Comparison of ENCODE assay signal across 9 cellular contexts in genomic region chr7:23247101-23247601, GRCh38. TPM values are rescaled to one million over a fixed set of nuclear protein-coding genes. Genes with fewer than 3 reads are reported as not detected.
DNase-seq lines count a peak whose midpoint lies in the region; ATAC-seq, FAIRE-seq and TF ChIP-seq lines count a peak whose summit lies in the region.
"Had no signal": no experiment of that assay in that cellular context is flagged by ENCODE, and none has a peak within 500 bp of the region (broad histone marks: within the 10 kb centered on the region; RNA-seq: fewer than 3 reads in every experiment).

No MANE protein-coding gene starts in this region.

- H3K4me2 ChIP-seq in IMR-90 (ENCODE audit: low read depth, low read length): no peak overlapping the region; the same call in 1 of the 2 replicates

- WGBS in IMR-90 (ENCODE audit: extremely low coverage in 2 of 2, insufficient read length in 1 of 2), 2 experiments: no CpG with 5 or more reads among the region's 6 CpGs
- WGBS in endodermal cell (ENCODE audit: insufficient coverage in 1 of 2, insufficient read length in 1 of 2), 2 experiments: 90 to 91% methylated on average over 4 to 6 of the region's 6 CpGs
- WGBS in lower leg skin, 2 donors: 15 to 26% methylated on average over 6 of the region's 6 CpGs

- no peak overlapping the region for H3K14ac ChIP-seq in IMR-90 (replicated peaks; ENCODE audit: low read depth, low read length)

- no peaks in the 10 kb centered on the region for H4K20me1 ChIP-seq in IMR-90 (ENCODE audit: insufficient read depth, low read length)

- H4K91ac ChIP-seq in IMR-90 (ENCODE audit: insufficient read depth, low read depth, low read length): no peak overlapping the region

- H2BK20ac ChIP-seq in IMR-90 (ENCODE audit: low read depth, low read length): no peak overlapping the region

- H3K27ac ChIP-seq in IMR-90 (ENCODE audit: insufficient read depth, low read length) (no peak overlapping the region), endodermal cell (ENCODE audit: low read depth, low read length) (no peak overlapping the region), subcutaneous abdominal adipose tissue (ENCODE audit: low read depth, low read length) (peak overlapping the region; percentile 82)

- TF ChIP-seq CTCF in IMR-90 (conservative IDR thresholded peaks at IDR 0.05; ENCODE audit: low read depth, low read length) (no peak), endodermal cell (conservative IDR thresholded peaks at IDR 0.05) (no peak), lower leg skin (IDR thresholded peaks at IDR 0.05) (no peak), type B pancreatic cell (conservative IDR thresholded peaks at IDR 0.05) (no peak)

- ATAC-seq in IMR-90 (ENCODE audit: low read depth) (no peak), GM18907 (IDR thresholded peaks at IDR 0.05; ENCODE audit: unreplicated experiment) (no peak)

- POLR2A ChIA-PET in IMR-90 (lab: Charles Lee; ENCODE audit: unreplicated experiment): no interaction called here

- no peak for DNase-seq in IMR-90
- no peak for DNase-seq in endodermal cell
- no peak for DNase-seq in lower leg skin (ENCODE audit: low spot score in 2 of 2)
- DNase-seq in type B pancreatic cell (ENCODE audit: extremely low spot score, unreplicated experiment): no peak
- DNase-seq in H54 (ENCODE audit: insufficient read length, low spot score): no peak
- no peak for DNase-seq in stimulated activated CD4-positive, alpha-beta T cell treated with anti-CD3 and anti-CD28 coated beads, Interleukin-4, amount 100 ng/mL, for 4 hours
- DNase-seq: NCI-H2171 had no signal

- H4K8ac ChIP-seq in IMR-90 (ENCODE audit: low read depth in 2 of 2, low read length in 2 of 2): no peak overlapping the region

- no peaks in the 10 kb centered on the region for H3K79me1 ChIP-seq in IMR-90 (ENCODE audit: low read depth in 1 of 2, low read length in 2 of 2)

- H3K4ac ChIP-seq in IMR-90 (ENCODE audit: low read depth, low read length): no peak overlapping the region

- H3K27me3 ChIP-seq in IMR-90 (ENCODE audit: control insufficient read depth, insufficient read depth, low read length) (peaks cover 44% of the 10 kb centered on the region), endodermal cell (ENCODE audit: control insufficient read depth, insufficient read depth, low read length, poor library complexity, severe bottlenecking) (peaks cover 9% of the 10 kb centered on the region), subcutaneous abdominal adipose tissue (ENCODE audit: control insufficient read depth in 5 of 5, insufficient read depth in 4 of 5, low read length in 5 of 5) (peaks cover 4 to 29% (median 18%) of the 10 kb centered on the region in 5 donors)

- dilution Hi-C loops in IMR-90 (cut with HindIII; ENCODE audit: low sequenced_read_pairs, unreplicated experiment): no loop called here

- peak overlapping the region; percentile 58 for H3K4me3 Mint-ChIP-seq in endodermal cell
- H3K4me3 Mint-ChIP-seq in type B pancreatic cell: no peak overlapping the region

- in situ Hi-C loops in IMR-90 (cut with MboI; ENCODE audit: low sequenced_read_pairs): no loop called here

- H3K36me3 Mint-ChIP-seq in endodermal cell (ENCODE audit: low read depth): no peaks in the 10 kb centered on the region
- no peaks in the 10 kb centered on the region for H3K36me3 Mint-ChIP-seq in type B pancreatic cell

- H3K9me3 Mint-ChIP-seq in endodermal cell (peaks cover 5% of the 10 kb centered on the region), type B pancreatic cell (no peaks in the 10 kb centered on the region)

- H2BK120ac ChIP-seq in IMR-90 (ENCODE audit: low read depth, low read length): no peak overlapping the region

- CTCF ChIA-PET in IMR-90 (lab: Yijun Ruan, JAX): no interaction called here

- H2AK9ac ChIP-seq in IMR-90 (replicated peaks; ENCODE audit: low read depth, low read length, poor library complexity): no peak overlapping the region

- no peak overlapping the region for H3K27ac Mint-ChIP-seq in endodermal cell
- no peak overlapping the region for H3K27ac Mint-ChIP-seq in type B pancreatic cell

- intact Hi-C loops in IMR-90 (cut with micrococcal nuclease): no loop called here
- intact Hi-C loops in lower leg skin (cut with DNase I; ENCODE audit: low total_unique reads): no loop called here

- H3K23ac ChIP-seq in IMR-90 (ENCODE audit: low read depth, low read length): no peak overlapping the region

- H4K5ac ChIP-seq in IMR-90 (ENCODE audit: low read depth, low read length): no peak overlapping the region

- H2BK5ac ChIP-seq in IMR-90 (ENCODE audit: low read depth, low read length, poor library complexity, severe bottlenecking): no peak overlapping the region

- peaks cover 5% of the 10 kb centered on the region for H3K9me3 ChIP-seq in IMR-90 (ENCODE audit: control insufficient read depth, insufficient read depth, low read length)
- peaks cover 6% of the 10 kb centered on the region for H3K9me3 ChIP-seq in endodermal cell (ENCODE audit: control insufficient read depth, low read length)
- H3K9me3 ChIP-seq in subcutaneous abdominal adipose tissue (ENCODE audit: control insufficient read depth in 5 of 5, low read length in 5 of 5): peaks cover 0 to 8% (median 0%) of the 10 kb centered on the region in 5 donors

- no peaks in the 10 kb centered on the region; the same call in 1 of the 2 replicates for H3K4me1 ChIP-seq in IMR-90 (ENCODE audit: control insufficient read depth, insufficient read depth, low read length)
- H3K4me1 ChIP-seq in endodermal cell (ENCODE audit: control insufficient read depth, insufficient read depth, low read length): no peaks in the 10 kb centered on the region
- H3K4me1 ChIP-seq in subcutaneous abdominal adipose tissue (ENCODE audit: control insufficient read depth in 5 of 5, insufficient read depth in 5 of 5, low read length in 5 of 5): peaks cover 0 to 31% (median 14%) of the 10 kb centered on the region in 5 donors

- H2AFZ ChIP-seq in IMR-90 (replicated peaks; ENCODE audit: low read length, poor library complexity): peak overlapping the region; percentile 86

- no peak for TF ChIP-seq POLR2A in IMR-90 (IDR thresholded peaks at IDR 0.05; ENCODE audit: low read depth, low read length)
- no peak for TF ChIP-seq POLR2A in lower leg skin (IDR thresholded peaks at IDR 0.05)
- TF ChIP-seq POLR2A in H54 (IDR thresholded peaks at IDR 0.05; ENCODE audit: low read depth, low read length): no peak

- H3K56ac ChIP-seq in IMR-90 (ENCODE audit: extremely low read depth, insufficient read depth, low read length): no peak overlapping the region

- H3K18ac ChIP-seq in IMR-90 (ENCODE audit: low read depth, low read length): no peak overlapping the region

- H3K27me3 Mint-ChIP-seq in endodermal cell (ENCODE audit: insufficient read depth): peaks cover 50% of the 10 kb centered on the region
- peaks cover 39% of the 10 kb centered on the region for H3K27me3 Mint-ChIP-seq in type B pancreatic cell

- H2AK5ac ChIP-seq in IMR-90 (ENCODE audit: low read depth, low read length): no peak overlapping the region

- no TSS peak for BruUV-seq in IMR-90 (replicated peaks; lab: Mats Ljungman, UMichigan)

- no peak for FAIRE-seq in H54 (lab: Jason Lieb, UNC)

- TF ChIP-seq RAD21 in IMR-90 (IDR thresholded peaks at IDR 0.05; ENCODE audit: low read length): no peak

- no peak overlapping the region for H2BK15ac ChIP-seq in IMR-90 (ENCODE audit: low read depth, low read length)

- no peaks in the 10 kb centered on the region for H3K9me1 ChIP-seq in IMR-90 (ENCODE audit: insufficient read depth, low read length)

- H3K4me1 Mint-ChIP-seq in endodermal cell (peaks cover 7% of the 10 kb centered on the region), type B pancreatic cell (ENCODE audit: unreplicated experiment) (no peaks in the 10 kb centered on the region)

- H3K9ac ChIP-seq in IMR-90 (ENCODE audit: low read depth, low read length): no peak overlapping the region
- no peak overlapping the region for H3K9ac ChIP-seq in endodermal cell (ENCODE audit: extremely low read depth, low read length, poor library complexity, severe bottlenecking)
- peak overlapping the region in 4 of 5 donors; percentile 5 to 79 (median 54) for H3K9ac ChIP-seq in subcutaneous abdominal adipose tissue (ENCODE audit: low read length in 5 of 5)

- H3K4me3 ChIP-seq in IMR-90 (ENCODE audit: insufficient read depth, low read depth, low read length): no peak overlapping the region
- no peak overlapping the region for H3K4me3 ChIP-seq in endodermal cell (ENCODE audit: low read length)
- peak overlapping the region; percentile 50 for H3K4me3 ChIP-seq in lower leg skin (ENCODE audit: low read depth, poor library complexity, severe bottlenecking)
- H3K4me3 ChIP-seq in subcutaneous abdominal adipose tissue (ENCODE audit: low read depth in 1 of 5, low read length in 5 of 5): peak overlapping the region; percentile 68 to 80 (median 79)

- no peaks in the 10 kb centered on the region for H3K36me3 ChIP-seq in IMR-90 (ENCODE audit: control insufficient read depth, insufficient read depth, low read length)
- H3K36me3 ChIP-seq in endodermal cell (ENCODE audit: control insufficient read depth, insufficient read depth, low read length): no peaks in the 10 kb centered on the region
- H3K36me3 ChIP-seq in subcutaneous abdominal adipose tissue (ENCODE audit: control insufficient read depth in 5 of 5, insufficient read depth in 5 of 5, low read length in 5 of 5): peaks cover 0 to 3% (median 0%) of the 10 kb centered on the region in 5 donors

TF ChIP-seq in IMR-90, 13 proteins besides CTCF, POLR2A, EP300 and RAD21 (continues in another document):
- TF ChIP-seq BHLHE40 (IDR thresholded peaks at IDR 0.05; ENCODE audit: low read depth, low read length) (no peak), MAZ (IDR thresholded peaks at IDR 0.05; ENCODE audit: borderline replicate concordance, low read depth, low read length) (no peak), MXI1 (IDR thresholded peaks at IDR 0.05; ENCODE audit: borderline replicate concordance, low read depth, low read length) (no peak), SMC3 (IDR thresholded peaks at IDR 0.05; ENCODE audit: low read depth, low read length) (no peak)

RNA-seq across cellular contexts. Expression of gene GPNMB, which starts 0.6 kb away (rescaled TPM):
- under 0.01 TPM in 1 of 2 replicates, not detected in the other for total RNA-seq in IMR-90 (2012; rRNA removed)
- polyA plus RNA-seq in IMR-90 (2012; rRNA removed): 0.14 TPM in 1 of 2 replicates, not detected in the other
- polyA plus RNA-seq in IMR-90 (2012; cell fraction: cytosol; rRNA removed): 0.03 and 0.18 TPM in 2 replicates
- polyA plus RNA-seq in IMR-90 (2012; cell fraction: nucleus; rRNA removed; ENCODE audit: low replicate concordance): 0.07 and 0.28 TPM in 2 replicates
- 1 to 10 TPM in 1 of 2 donors, under 1 TPM in 1; 0.99 to 1.1 TPM for total RNA-seq in endodermal cell
- polyA plus RNA-seq in endodermal cell (2013, experiment 1 of 2): 0.07 TPM
- 0.29 TPM for polyA plus RNA-seq in endodermal cell (2013, experiment 2 of 2)
- 100 to 1,000 TPM; 357 to 554 (median 469) TPM for total RNA-seq in lower leg skin
- total RNA-seq in type B pancreatic cell (ENCODE audit: low replicate concordance): 7.0 and 13.3 TPM in 2 replicates

RNA-seq across cellular contexts. Expression of gene MALSU1, which starts 52.0 kb away (rescaled TPM):
- total RNA-seq in IMR-90 (2012; rRNA removed): 30.5 and 47.8 TPM in 2 replicates
- polyA plus RNA-seq in IMR-90 (2012; rRNA removed): 36.0 and 54.4 TPM in 2 replicates
- 95.4 and 113 TPM in 2 replicates for polyA plus RNA-seq in IMR-90 (2012; cell fraction: cytosol; rRNA removed)
- polyA plus RNA-seq in IMR-90 (2012; cell fraction: nucleus; rRNA removed; ENCODE audit: low replicate concordance): 33.6 and 35.6 TPM in 2 replicates
- total RNA-seq in endodermal cell: 10 to 100 TPM; 73.5 to 87.4 TPM
- 69.1 TPM for polyA plus RNA-seq in endodermal cell (2013, experiment 1 of 2)
- 64.2 TPM for polyA plus RNA-seq in endodermal cell (2013, experiment 2 of 2)
- 10 to 100 TPM; 32.1 to 47.6 (median 35.2) TPM for total RNA-seq in lower leg skin
- total RNA-seq in type B pancreatic cell (ENCODE audit: low replicate concordance): 50.0 and 50.5 TPM in 2 replicates

Comparison
In these comparisons a context has a peak if more than half of its experiments do, and no peak if none do; other contexts are left out.
1. H3K4me3 ChIP-seq: peak in lower leg skin (single experiment) and subcutaneous abdominal adipose tissue (5 of 5); none in IMR-90 (single experiment) and endodermal cell (single experiment).
2. H3K9ac ChIP-seq: peak in subcutaneous abdominal adipose tissue (4 of 5); none in IMR-90 (single experiment) and endodermal cell (single experiment).
3. RNA of gene GPNMB, which starts 0.6 kb away (total RNA-seq): 357 to 554 TPM in lower leg skin; 7.0 to 13.3 TPM in type B pancreatic cell, 0.99 to 1.1 TPM in endodermal cell and under 0.01 TPM in IMR-90; every median in the first group is over 10 times any median in the second.